In genomic region chr1:229238674-229239415, GRCh38 we compare ENCODE assay signal across 11 cellular contexts. TPM values are rescaled to one million over a fixed set of nuclear protein-coding genes. Genes with fewer than 3 reads are reported as not detected.
DNase-seq lines count a peak whose midpoint lies in the region; ATAC-seq, FAIRE-seq and TF ChIP-seq lines count a peak whose summit lies in the region.
"Had no signal": no experiment of that assay in that cellular context is flagged by ENCODE, and none has a peak within 500 bp of the region (broad histone marks: within the 10 kb centered on the region; RNA-seq: fewer than 3 reads in every experiment).

No MANE protein-coding gene starts in this region.

- no peak overlapping the region for H3K9ac ChIP-seq in keratinocyte (ENCODE audit: control insufficient read depth, extremely low read depth, insufficient read depth, low read length)
- H3K9ac ChIP-seq in smooth muscle cell (ENCODE audit: low read depth), result no peak overlapping the region

- peaks cover 1% of the 10 kb centered on the region for H3K9me3 ChIP-seq in keratinocyte (ENCODE audit: control insufficient read depth, low read depth, low read length)
- no peaks in the 10 kb centered on the region for H3K9me3 ChIP-seq in smooth muscle cell (replicated peaks; ENCODE audit: low read depth)

- H3K27me3 ChIP-seq in keratinocyte (ENCODE audit: control insufficient read depth, extremely low read depth, insufficient read depth, low read length), result no peaks in the 10 kb centered on the region
- no peaks in the 10 kb centered on the region for H3K27me3 ChIP-seq in smooth muscle cell (ENCODE audit: low read depth)

- H3K4me2 ChIP-seq in keratinocyte (ENCODE audit: control insufficient read depth, extremely low read depth, insufficient read depth, low read depth, low read length) (peak overlapping the region; percentile 13), smooth muscle cell (peak overlapping the region; percentile 60)

- H4K20me1 ChIP-seq in keratinocyte (ENCODE audit: control insufficient read depth, extremely low read depth, insufficient read depth, low read length) (no peaks in the 10 kb centered on the region), smooth muscle cell (ENCODE audit: low read depth) (no peaks in the 10 kb centered on the region)

- peaks cover 5% of the 10 kb centered on the region for H3K9me3 Mint-ChIP-seq in HFFc6

- peak overlapping the region; percentile 18; the same call in 1 of the 2 replicates for H3K27ac Mint-ChIP-seq in HFFc6

- H3K4me1 Mint-ChIP-seq in HFFc6 (ENCODE audit: low read depth), result peaks cover 14% of the 10 kb centered on the region

- H3K4me1 ChIP-seq in keratinocyte (ENCODE audit: control insufficient read depth, extremely low read depth, insufficient read depth, low read length), result peaks cover 11% of the 10 kb centered on the region
- peaks cover 18% of the 10 kb centered on the region for H3K4me1 ChIP-seq in smooth muscle cell (ENCODE audit: low read depth)

- TF ChIP-seq CTCF in HFFc6 (IDR thresholded peaks at IDR 0.05) (no peak), keratinocyte (optimal IDR thresholded peaks at IDR 0.05 in 1 of 3, IDR thresholded peaks at IDR 0.05 in 1 of 3, conservative IDR thresholded peaks at IDR 0.05 in 1 of 3; ENCODE audit: extremely low read depth in 1 of 3, insufficient read depth in 2 of 3, low read length in 3 of 3) (no peak), smooth muscle cell (IDR thresholded peaks at IDR 0.05; ENCODE audit: borderline replicate concordance, insufficient read depth, poor library complexity, severe bottlenecking) (no peak)

- H3K79me2 ChIP-seq in keratinocyte (ENCODE audit: control insufficient read depth, insufficient read depth, low read length) (no peaks in the 10 kb centered on the region), smooth muscle cell (ENCODE audit: low read depth) (no peaks in the 10 kb centered on the region)

- no peak overlapping the region for H3K4me3 ChIP-seq in keratinocyte (ENCODE audit: control insufficient read depth in 2 of 3, extremely low read depth in 1 of 3, insufficient read depth in 2 of 3, low read depth in 1 of 3, low read length in 3 of 3)
- H3K4me3 ChIP-seq in smooth muscle cell, result no peak overlapping the region

- dilution Hi-C loops in keratinocyte (cut with MboI; ENCODE audit: extremely low pct_ligation_motif_present, low sequenced_read_pairs), result no loop called here

- ATAC-seq in HG03439 (IDR thresholded peaks at IDR 0.05; ENCODE audit: unreplicated experiment), result no peak
- ATAC-seq: activated CD4-positive, CD25-positive, alpha-beta regulatory T cell treated with anti-CD3 and anti-CD28 coated beads, Interleukin-2, amount 50 U/mL, for 24 hours; activated T-cell treated with anti-CD3 and anti-CD28 coated beads, Interleukin-2, amount 50 U/mL, for 4 hours had no signal

- H2AFZ ChIP-seq in keratinocyte (ENCODE audit: control insufficient read depth, low read length), result peak overlapping the region; percentile 50
- H2AFZ ChIP-seq in smooth muscle cell (ENCODE audit: low read depth), result peak overlapping the region; percentile 85

- H3K27ac ChIP-seq in caudate nucleus (ENCODE audit: low read depth, low read length) (peak overlapping the region; percentile 94), keratinocyte (ENCODE audit: control insufficient read depth, insufficient read depth, low read length) (peak overlapping the region; percentile 54), smooth muscle cell (ENCODE audit: low read depth) (peak overlapping the region; percentile 63)

- H3K27me3 Mint-ChIP-seq in HFFc6 (ENCODE audit: insufficient read depth), result peaks cover 14% of the 10 kb centered on the region

- H3K4me3 Mint-ChIP-seq in HFFc6, result no peak overlapping the region
- H3K4me3 Mint-ChIP-seq: activated T-cell treated with anti-CD3 and anti-CD28 coated beads, Interleukin-2, amount 50 U/mL, for 4 hours had no signal

- DNase-seq in HFFc6 (peak; percentile 27), caudate nucleus (lab: John Stamatoyannopoulos, UW) (peak in 59 of 61 donors; percentile 45 to 96 (median 85)), keratinocyte (ENCODE audit: low read depth, low spot score) (no peak), smooth muscle cell (lab: John Stamatoyannopoulos, UW; ENCODE audit: unreplicated experiment) (no peak), amniotic stem cell (lab: John Stamatoyannopoulos, UW) (no peak), cortex of kidney (lab: John Stamatoyannopoulos, UW) (no peak), activated gamma-delta T cell (lab: John Stamatoyannopoulos, UW) (no peak)
- DNase-seq: activated T-cell treated with anti-CD3 and anti-CD28 coated beads, Interleukin-2, amount 50 U/mL, for 4 hours; retina had no signal

- H3K9me1 ChIP-seq in keratinocyte (ENCODE audit: control insufficient read depth, extremely low read depth, insufficient read depth, low read length), result no peaks in the 10 kb centered on the region

- H3K36me3 ChIP-seq in keratinocyte (ENCODE audit: control insufficient read depth in 2 of 2, extremely low read depth in 1 of 2, insufficient read depth in 2 of 2, low read length in 2 of 2) (no peaks in the 10 kb centered on the region), smooth muscle cell (ENCODE audit: low read depth) (no peaks in the 10 kb centered on the region)

- 75% methylated on average over 6 of the region's 6 CpGs for WGBS in smooth muscle cell (ENCODE audit: low lambda C conversion rate)

- H3K36me3 Mint-ChIP-seq in HFFc6 (ENCODE audit: low read depth), result 0 out of 2 replicates have a peak, but pooled peaks cover 4% of the 10 kb centered on the region

- peak; percentile 69 for FAIRE-seq in keratinocyte (lab: Jason Lieb, UNC)

- no peaks in the 10 kb centered on the region for H3F3A ChIP-seq in smooth muscle cell (ENCODE audit: low read depth)

RNA-seq across cellular contexts. Expression of gene RAB4A, which starts 32.1 kb away (rescaled TPM):
- total RNA-seq in HFFc6 (2021; fragmentation: NEBNext Ultra II Directional; extraction: Animal tissue kit (Norgen Biotek cat#: 25700)), result 10 to 100 TPM; 34.7 to 64.2 (median 41.3) TPM
- polyA plus RNA-seq in keratinocyte (27.7 to 54.7 TPM (median 42.0 TPM) in 3 replicates), smooth muscle cell (46.6 and 52.7 TPM in 2 replicates)
- 61.7 TPM for polyA plus RNA-seq in keratinocyte (2011; ENCODE audit: low read depth)
- 55.3 and 55.7 TPM in 2 replicates for polyA plus RNA-seq in keratinocyte (2011; cell fraction: cytosol; rRNA removed)
- polyA plus RNA-seq in keratinocyte (2011; cell fraction: nucleus; rRNA removed), result 11.5 and 15.5 TPM in 2 replicates
- polyA plus RNA-seq in keratinocyte (2012; ENCODE audit: low replicate concordance), result 45.9 and 72.4 TPM in 2 replicates
- polyA minus RNA-seq in keratinocyte, result 2.3 to 15.1 TPM (median 5.9 TPM) in 3 replicates
- polyA minus RNA-seq in keratinocyte (2011; cell fraction: cytosol; rRNA and poly(A)+ RNA removed), result 17.3 TPM
- 6.1 and 12.3 TPM in 2 replicates for polyA minus RNA-seq in keratinocyte (2011; cell fraction: nucleus; rRNA and poly(A)+ RNA removed)
- total RNA-seq in smooth muscle cell, result 25.1 and 43.9 TPM in 2 replicates

Comparison
In these comparisons a context has a peak if more than half of its experiments do, and no peak if none do; other contexts are left out.
1. DNase-seq: peak in HFFc6 (single experiment) and caudate nucleus (59 of 61); none in keratinocyte (single experiment), smooth muscle cell (single experiment), amniotic stem cell (single experiment), cortex of kidney (single experiment) and activated gamma-delta T cell (single experiment).
2. Peak in every context shown above with its lines, with median percentiles within 50 percentile points of each other: H3K27ac ChIP-seq.